Comparison of ENCODE assay signal across 8 cellular contexts in the genomic region with DNA sequence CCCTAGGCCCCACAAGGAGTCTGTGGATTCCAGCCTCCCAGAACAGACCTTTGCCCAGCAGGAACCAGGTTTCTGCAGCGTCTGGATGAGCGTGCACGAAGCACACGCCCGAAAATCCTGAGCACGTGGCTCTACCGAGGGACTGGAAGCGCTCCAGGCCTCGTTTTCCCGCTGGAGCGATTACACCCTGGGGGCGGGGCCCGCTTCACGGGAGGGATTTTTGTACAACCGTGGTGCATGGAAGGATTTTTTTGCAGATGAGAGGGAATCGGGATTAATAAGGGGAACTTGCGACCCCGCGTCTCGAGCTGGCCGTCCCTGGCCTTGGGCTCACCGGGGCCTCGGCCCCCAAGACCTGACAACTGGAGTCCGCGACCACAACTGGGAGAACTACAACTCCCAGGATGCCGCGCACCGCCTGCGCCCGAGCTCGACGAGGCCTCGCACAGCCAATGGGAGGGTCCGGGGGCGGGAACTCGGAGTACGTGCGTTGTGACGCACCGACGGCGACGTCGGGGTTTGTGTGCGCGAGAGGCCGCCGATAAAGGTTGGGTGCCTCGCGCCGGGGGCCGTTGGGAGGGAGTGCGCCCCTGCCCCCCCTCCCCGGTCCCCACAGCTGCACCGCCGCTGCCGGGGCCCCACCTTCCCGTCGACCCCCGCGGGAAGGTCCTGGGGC. TPM values are rescaled to one million over a fixed set of nuclear protein-coding genes. Genes with fewer than 3 reads are reported as not detected.
DNase-seq lines count a peak whose midpoint lies in the region; ATAC-seq and TF ChIP-seq lines count a peak whose summit lies in the region.

A gene (plus strand): TSS at position 518 of the 676 bp plus-strand sequence. CDS start 3,294 bp downstream, outside the sequence.

- no peaks in the 10 kb centered on the region for H3K27me3 ChIP-seq in heart right ventricle
- H3K27me3 ChIP-seq in upper lobe of left lung, result no peaks in the 10 kb centered on the region

- TF ChIP-seq EP300 in upper lobe of left lung (IDR thresholded peaks at IDR 0.05), result no peak

- H3K9me3 ChIP-seq in heart right ventricle (no peaks in the 10 kb centered on the region), upper lobe of left lung (no peaks in the 10 kb centered on the region)

- peak in 2 of 4 donors; percentile 34 to 89 for TF ChIP-seq POLR2A in upper lobe of left lung (IDR thresholded peaks at IDR 0.05)

- ATAC-seq in HG02798 (IDR thresholded peaks at IDR 0.05; ENCODE audit: poor library complexity, unreplicated experiment) (peak; percentile 94), heart right ventricle (peak; percentile 96 to 98 (median 97)), upper lobe of left lung (ENCODE audit: low FRiP score in 2 of 2) (peak; percentile 96 to 98)

- intact Hi-C loops in heart right ventricle (cut with DNase I), result no loop called here
- intact Hi-C loops in posterior cingulate gyrus (cut with DNase I), result no loop called here

- H3K36me3 ChIP-seq in heart right ventricle (peaks cover 0 to 4% (median 0%) of the 10 kb centered on the region in 9 donors), upper lobe of left lung (peaks cover 0 to 5% (median 2%) of the 10 kb centered on the region in 4 donors)

- peak; percentile 72 for DNase-seq in NCI-H1417 treated with DMSO at 0.1 percent for 48 hours (lab: John Stamatoyannopoulos, UW)
- DNase-seq in SW 1271 (lab: John Stamatoyannopoulos, UW), result peak; percentile 79 to 89
- DNase-seq in heart right ventricle, result peak; percentile 99
- DNase-seq in posterior cingulate gyrus, result peak; percentile 98 to 100 (median 99)
- peak; percentile 98 to 99 for DNase-seq in upper lobe of left lung

- TF ChIP-seq CTCF in GM12875 (IDR thresholded peaks at IDR 0.05; ENCODE audit: borderline replicate concordance, insufficient read depth, low read depth, low read length), result no peak
- TF ChIP-seq CTCF in heart right ventricle (IDR thresholded peaks at IDR 0.05), result no peak
- no peak for TF ChIP-seq CTCF in upper lobe of left lung (IDR thresholded peaks at IDR 0.05)

- WGBS in adipose tissue, 3 donors, result 1% methylated on average over 51 to 61 of the region's 61 CpGs
- WGBS in heart right ventricle, 2 donors, result 1% methylated on average over 53 to 61 of the region's 61 CpGs
- WGBS in upper lobe of left lung, 2 donors, result 0 to 1% methylated on average over 12 to 53 of the region's 61 CpGs

- H3K4me1 ChIP-seq in heart right ventricle (peaks cover 3 to 38% (median 19%) of the 10 kb centered on the region in 9 donors), upper lobe of left lung (peaks cover 15 to 24% (median 20%) of the 10 kb centered on the region in 4 donors)

- H3K4me3 ChIP-seq in GM12875 (ENCODE audit: low read depth, low read length), result peak within 1 kb of the TSS; percentile 52
- H3K4me3 ChIP-seq in heart right ventricle, result peak within 1 kb of the TSS; percentile 39 to 71 (median 66)
- peak within 1 kb of the TSS; percentile 50 to 89 (median 61) for H3K4me3 ChIP-seq in upper lobe of left lung

- peak within 1 kb of the TSS; percentile 86 for H3K27ac ChIP-seq in adipose tissue (ENCODE audit: low read depth, low read length)
- H3K27ac ChIP-seq in heart right ventricle, result peak within 1 kb of the TSS; percentile 80 to 98 (median 92)
- H3K27ac ChIP-seq in upper lobe of left lung, result peak within 1 kb of the TSS; percentile 94 to 98 (median 96)

RNA-seq across cellular contexts. Expression of the gene that starts here (rescaled TPM):
- polyA plus RNA-seq in adipose tissue (1 to 10 TPM; 1.9 to 5.6 (median 4.0) TPM), heart right ventricle (1 to 10 TPM; 4.9 to 7.5 TPM)
- total RNA-seq in heart right ventricle (1 to 10 TPM; 2.5 to 7.8 (median 4.3) TPM), upper lobe of left lung (10 to 100 TPM in 5 of 6 donors, 1 to 10 TPM in 1; 9.9 to 32.1 (median 12.4) TPM)

Comparison
In these comparisons a context has a peak if more than half of its experiments do, and no peak if none do; other contexts are left out.
1. Peak in every context shown above with its lines: DNase-seq, ATAC-seq, H3K4me3 ChIP-seq and H3K27ac ChIP-seq.